In the genomic region with DNA sequence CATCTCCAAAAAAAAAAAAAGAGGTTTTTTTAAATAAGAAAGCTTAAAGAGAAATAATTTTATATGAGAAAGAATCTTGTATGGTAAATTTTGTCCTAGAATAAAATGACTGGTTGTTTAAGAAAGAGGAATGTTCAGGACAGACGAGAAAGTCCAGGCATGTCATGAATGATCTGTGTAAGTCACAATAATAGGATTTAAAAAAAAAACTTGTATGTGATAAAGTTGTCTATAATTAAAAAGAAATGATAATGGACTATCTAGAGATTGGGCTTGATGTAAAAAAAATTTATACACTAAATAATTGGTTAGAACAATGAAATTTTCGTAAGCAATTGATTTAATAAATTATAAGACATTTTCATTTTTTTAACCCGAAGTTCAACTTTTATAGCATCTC, we compare ENCODE assay signal across 20 cellular contexts.
DNase-seq lines count a peak whose midpoint lies in the region; ATAC-seq, FAIRE-seq and TF ChIP-seq lines count a peak whose summit lies in the region.
"Had no signal": no experiment of that assay in that cellular context is flagged by ENCODE, and none has a peak within 500 bp of the region (broad histone marks: within the 10 kb centered on the region; RNA-seq: fewer than 3 reads in every experiment).

No MANE protein-coding gene starts in this region.

- no peaks in the 10 kb centered on the region for H3K36me3 Mint-ChIP-seq in activated naive CD8-positive, alpha-beta T cell treated with anti-CD3 and anti-CD28 coated beads, Interleukin-2, amount 50 U/mL, for 24 hours (ENCODE audit: low read depth)
- H3K36me3 Mint-ChIP-seq: CD8-positive, alpha-beta T cell had no signal

- POLR2A ChIA-PET in A549 (lab: Yijun Ruan, JAX) (no interaction called here), HEK293T (lab: Yijun Ruan, JAX) (no interaction called here)

- no peaks in the 10 kb centered on the region for H3K4me1 Mint-ChIP-seq in activated naive CD8-positive, alpha-beta T cell treated with anti-CD3 and anti-CD28 coated beads, Interleukin-2, amount 50 U/mL, for 24 hours
- H3K4me1 Mint-ChIP-seq: B cell; CD4-positive, CD25-positive, alpha-beta regulatory T cell had no signal

- no peak overlapping the region for H3K4me3 ChIP-seq in A549
- H3K4me3 ChIP-seq in lower leg skin (ENCODE audit: low read depth, poor library complexity, severe bottlenecking): no peak overlapping the region
- H3K4me3 ChIP-seq in upper lobe of left lung: no peak overlapping the region
- H3K4me3 ChIP-seq: BLaER1, GM23248 had no signal

- DNase-seq in A549 (ENCODE audit: low read depth in 1 of 2, low spot score in 1 of 2): no peak
- DNase-seq in HEK293T (ENCODE audit: extremely low spot score): no peak
- DNase-seq in lower leg skin (ENCODE audit: low spot score in 2 of 2): no peak
- no peak for DNase-seq in upper lobe of left lung
- DNase-seq in EL: no peak
- DNase-seq in activated naive CD8-positive, alpha-beta T cell treated with anti-CD3 and anti-CD28 coated beads, Interleukin-2, amount 50 U/mL, for 24 hours: no peak
- DNase-seq: Caco-2; CD4-positive, CD25-positive, alpha-beta regulatory T cell; CD8-positive, alpha-beta T cell; DMS79; GM23248; H7; HCEC 1CT had no signal

- H3K9me3 ChIP-seq in A549: peaks cover 3% of the 10 kb centered on the region; the same call in 1 of the 3 replicates
- H3K9me3 ChIP-seq in upper lobe of left lung: peaks cover 0 to 11% (median 0%) of the 10 kb centered on the region in 4 donors

- no peaks in the 10 kb centered on the region for H3K27me3 ChIP-seq in upper lobe of left lung
- H3K27me3 ChIP-seq: BLaER1 had no signal

- H3K27ac Mint-ChIP-seq in activated naive CD8-positive, alpha-beta T cell treated with anti-CD3 and anti-CD28 coated beads, Interleukin-2, amount 50 U/mL, for 24 hours: no peak overlapping the region
- H3K27ac Mint-ChIP-seq: B cell; CD4-positive, CD25-positive, alpha-beta regulatory T cell; CD8-positive, alpha-beta T cell had no signal

- no peak overlapping the region for H3K4me3 Mint-ChIP-seq in activated naive CD8-positive, alpha-beta T cell treated with anti-CD3 and anti-CD28 coated beads, Interleukin-2, amount 50 U/mL, for 24 hours
- H3K4me3 Mint-ChIP-seq: B cell; CD4-positive, CD25-positive, alpha-beta regulatory T cell; CD8-positive, alpha-beta T cell had no signal

- no peak overlapping the region for H3K4me2 ChIP-seq in A549
- H3K4me2 ChIP-seq: BLaER1 had no signal

- no peaks in the 10 kb centered on the region for H3K27me3 Mint-ChIP-seq in activated naive CD8-positive, alpha-beta T cell treated with anti-CD3 and anti-CD28 coated beads, Interleukin-2, amount 50 U/mL, for 24 hours
- H3K27me3 Mint-ChIP-seq: B cell; CD4-positive, CD25-positive, alpha-beta regulatory T cell had no signal

- no peaks in the 10 kb centered on the region for H3K36me3 ChIP-seq in upper lobe of left lung
- H3K36me3 ChIP-seq: BLaER1 had no signal

- FAIRE-seq in A549 (lab: Jason Lieb, UNC): no peak
- peak; percentile 59 for FAIRE-seq in G401.6 (lab: Jason Lieb, UNC)
- FAIRE-seq in endometrium (lab: Jason Lieb, UNC): peak; percentile 33
- FAIRE-seq: GM12892, H1 had no signal

- TF ChIP-seq EP300 in A549 (IDR thresholded peaks at IDR 0.05): no peak
- no peak for TF ChIP-seq EP300 in upper lobe of left lung (IDR thresholded peaks at IDR 0.05)

- no peak for TF ChIP-seq RAD21 in A549 (conservative IDR thresholded peaks at IDR 0.05 in 1 of 2, IDR thresholded peaks at IDR 0.05 in 1 of 2)

- WGBS in A549 (ENCODE audit: missing lambda C conversion rate): 3% methylated on average over 3 of the region's 3 CpGs
- 50 to 59% methylated on average over 3 of the region's 3 CpGs for WGBS in lower leg skin, 2 donors
- 42 to 52% methylated on average over 3 of the region's 3 CpGs for WGBS in upper lobe of left lung, 2 donors

- intact Hi-C loops in lower leg skin (cut with DNase I; ENCODE audit: low total_unique reads): no loop called here

- CTCF ChIA-PET in A549 (lab: Yijun Ruan, JAX): no interaction called here
- CTCF ChIA-PET in HEK293T (lab: Yijun Ruan, JAX): no interaction called here

- H3K9me3 Mint-ChIP-seq in activated naive CD8-positive, alpha-beta T cell treated with anti-CD3 and anti-CD28 coated beads, Interleukin-2, amount 50 U/mL, for 24 hours: peaks cover 10% of the 10 kb centered on the region

- TF ChIP-seq POLR2A in A549 (IDR thresholded peaks at IDR 0.05; ENCODE audit: low read length) (no peak), lower leg skin (IDR thresholded peaks at IDR 0.05) (no peak), upper lobe of left lung (IDR thresholded peaks at IDR 0.05) (no peak)

- TF ChIP-seq CTCF in A549 (IDR thresholded peaks at IDR 0.05) (no peak), lower leg skin (IDR thresholded peaks at IDR 0.05) (no peak), upper lobe of left lung (IDR thresholded peaks at IDR 0.05) (no peak)

- ATAC-seq in A549: no peak
- ATAC-seq in upper lobe of left lung (ENCODE audit: low FRiP score in 2 of 2): no peak
- no peak for ATAC-seq in activated naive CD8-positive, alpha-beta T cell treated with anti-CD3 and anti-CD28 coated beads, Interleukin-2, amount 50 U/mL, for 24 hours
- ATAC-seq: CD8-positive, alpha-beta T cell had no signal

- no peak overlapping the region for H3K27ac ChIP-seq in A549
- H3K27ac ChIP-seq in upper lobe of left lung: no peak overlapping the region
- H3K27ac ChIP-seq: BLaER1, C4-2B, GM23248 had no signal

- H3K4me1 ChIP-seq in A549 (no peaks in the 10 kb centered on the region), upper lobe of left lung (no peaks in the 10 kb centered on the region)
- H3K4me1 ChIP-seq: BLaER1, Caco-2 had no signal

TF ChIP-seq in A549, 52 proteins besides CTCF, POLR2A, EP300 and RAD21:
- no peak for TF ChIP-seq HOXB13 (CRISPR knock-in tag; IDR thresholded peaks at IDR 0.05; ENCODE audit: low read depth)
- TF ChIP-seq, protein P1, sequence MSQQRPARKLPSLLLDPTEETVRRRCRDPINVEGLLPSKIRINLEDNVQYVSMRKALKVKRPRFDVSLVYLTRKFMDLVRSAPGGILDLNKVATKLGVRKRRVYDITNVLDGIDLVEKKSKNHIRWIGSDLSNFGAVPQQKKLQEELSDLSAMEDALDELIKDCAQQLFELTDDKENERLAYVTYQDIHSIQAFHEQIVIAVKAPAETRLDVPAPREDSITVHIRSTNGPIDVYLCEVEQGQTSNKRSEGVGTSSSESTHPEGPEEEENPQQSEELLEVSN (IDR thresholded peaks at IDR 0.05; ENCODE audit: borderline replicate concordance, low read depth): no peak
- TF ChIP-seq EHF (CRISPR knock-in tag; IDR thresholded peaks at IDR 0.05): no peak
- peak; percentile 62 for TF ChIP-seq ZFP36 (IDR thresholded peaks at IDR 0.05; ENCODE audit: borderline replicate concordance, partially characterized antibody)
TF ChIP-seq in A549: peak in this region for 1.

TF ChIP-seq in HEK293T, 16 proteins besides CTCF, POLR2A, EP300 and RAD21:
- TF ChIP-seq ZNF384 (IDR thresholded peaks at IDR 0.05): 0 out of 2 replicates have a peak, but pooled peaks have one; percentile 33
- no peak for TF ChIP-seq BHLHE40 (IDR thresholded peaks at IDR 0.05; ENCODE audit: borderline replicate concordance)
- no peak for TF ChIP-seq ARNT (IDR thresholded peaks at IDR 0.05)
